In genomic region chr9:83622814-83623633, GRCh38 we compare ENCODE assay signal across 1 cellular context.
TF ChIP-seq lines count a peak whose summit lies in the region.

Gene IDNK (plus strand): TSS chr9:83623143. CDS start chr9:83623172, 29 bp downstream.

TF ChIP-seq in HEK293, 187 proteins besides CTCF, POLR2A, EP300 and RAD21 (continued from another document and continues in another):
- TF ChIP-seq ZNF645 (tag by site-specific recombination; IDR thresholded peaks at IDR 0.05) = no peak
- no peak for TF ChIP-seq GLIS1 (tag by site-specific recombination; IDR thresholded peaks at IDR 0.05)
- no peak for TF ChIP-seq ZNF133 (tag by site-specific recombination; IDR thresholded peaks at IDR 0.05)
- no peak for TF ChIP-seq ZBTB49 (tag by site-specific recombination; IDR thresholded peaks at IDR 0.05; ENCODE audit: low read depth)
- peak; percentile 55; the same call in 1 of the 2 replicates for TF ChIP-seq ZNF341 (tag by site-specific recombination; IDR thresholded peaks at IDR 0.05; ENCODE audit: low read depth)
- TF ChIP-seq PRDM10 (tag by site-specific recombination; IDR thresholded peaks at IDR 0.05) = peak; percentile 71
- TF ChIP-seq ZSCAN18 (tag by site-specific recombination; IDR thresholded peaks at IDR 0.05) = no peak
- TF ChIP-seq ZSCAN16 (tag by site-specific recombination; IDR thresholded peaks at IDR 0.05) = no peak
- TF ChIP-seq ZNF362 (tag by site-specific recombination; IDR thresholded peaks at IDR 0.05) = no peak
- no peak for TF ChIP-seq ZNF558 (tag by site-specific recombination; IDR thresholded peaks at IDR 0.05)
- no peak for TF ChIP-seq ZNF513 (tag by site-specific recombination; IDR thresholded peaks at IDR 0.05)
- no peak for TF ChIP-seq ZNF174 (tag by site-specific recombination; IDR thresholded peaks at IDR 0.05)
- no peak for TF ChIP-seq ZNF514 (tag by site-specific recombination; IDR thresholded peaks at IDR 0.05)
- TF ChIP-seq ZNF776 (tag by site-specific recombination; IDR thresholded peaks at IDR 0.05; ENCODE audit: borderline replicate concordance) = no peak
- no peak for TF ChIP-seq ZNF426 (tag by site-specific recombination; IDR thresholded peaks at IDR 0.05)
- no peak for TF ChIP-seq ZBTB1 (tag by site-specific recombination; IDR thresholded peaks at IDR 0.05)
- TF ChIP-seq RBAK (tag by site-specific recombination; IDR thresholded peaks at IDR 0.05) = no peak
- no peak for TF ChIP-seq HOXC10 (CRISPR knock-in tag; IDR thresholded peaks at IDR 0.05)
- no peak for TF ChIP-seq ZBTB44 (tag by site-specific recombination; IDR thresholded peaks at IDR 0.05)
- peak; percentile 97 for TF ChIP-seq ZBTB8A (tag by site-specific recombination; IDR thresholded peaks at IDR 0.05)
- no peak for TF ChIP-seq ZNF223 (tag by site-specific recombination; IDR thresholded peaks at IDR 0.05)
- peak; percentile 61 for TF ChIP-seq KLF10 (tag by site-specific recombination; IDR thresholded peaks at IDR 0.05)
- TF ChIP-seq ZNF623 (tag by site-specific recombination; IDR thresholded peaks at IDR 0.05) = no peak
- no peak for TF ChIP-seq HOXA7 (CRISPR knock-in tag; IDR thresholded peaks at IDR 0.05; ENCODE audit: borderline replicate concordance)
- no peak for TF ChIP-seq ZNF48 (tag by site-specific recombination; IDR thresholded peaks at IDR 0.05)
- no peak for TF ChIP-seq ZNF169 (tag by site-specific recombination; IDR thresholded peaks at IDR 0.05)
- no peak for TF ChIP-seq ZNF214 (tag by site-specific recombination; IDR thresholded peaks at IDR 0.05; ENCODE audit: borderline replicate concordance)
- TF ChIP-seq ZNF626 (tag by site-specific recombination; IDR thresholded peaks at IDR 0.05) = no peak
- TF ChIP-seq ZNF2 (tag by site-specific recombination; IDR thresholded peaks at IDR 0.05) = no peak
- TF ChIP-seq ZNF239 (tag by site-specific recombination; IDR thresholded peaks at IDR 0.05) = no peak
- no peak for TF ChIP-seq ZBTB10 (tag by site-specific recombination; IDR thresholded peaks at IDR 0.05)
- TF ChIP-seq SCRT2 (tag by site-specific recombination; IDR thresholded peaks at IDR 0.05) = peak; percentile 49; the same call in 1 of the 2 replicates
- no peak for TF ChIP-seq ZBTB6 (tag by site-specific recombination; IDR thresholded peaks at IDR 0.05)
- no peak for TF ChIP-seq ZNF112 (tag by site-specific recombination; IDR thresholded peaks at IDR 0.05)
- no peak for TF ChIP-seq ZNF544 (tag by site-specific recombination; IDR thresholded peaks at IDR 0.05)
- TF ChIP-seq ZNF280D (tag by site-specific recombination; IDR thresholded peaks at IDR 0.05) = no peak
- TF ChIP-seq ZNF433 (tag by site-specific recombination; IDR thresholded peaks at IDR 0.05; ENCODE audit: low read depth) = no peak
- TF ChIP-seq ZNF449 (tag by site-specific recombination; IDR thresholded peaks at IDR 0.05) = peak; percentile 55; the same call in 1 of the 2 replicates
